ENCODE assay signal across 10 cellular contexts in the genomic region with DNA sequence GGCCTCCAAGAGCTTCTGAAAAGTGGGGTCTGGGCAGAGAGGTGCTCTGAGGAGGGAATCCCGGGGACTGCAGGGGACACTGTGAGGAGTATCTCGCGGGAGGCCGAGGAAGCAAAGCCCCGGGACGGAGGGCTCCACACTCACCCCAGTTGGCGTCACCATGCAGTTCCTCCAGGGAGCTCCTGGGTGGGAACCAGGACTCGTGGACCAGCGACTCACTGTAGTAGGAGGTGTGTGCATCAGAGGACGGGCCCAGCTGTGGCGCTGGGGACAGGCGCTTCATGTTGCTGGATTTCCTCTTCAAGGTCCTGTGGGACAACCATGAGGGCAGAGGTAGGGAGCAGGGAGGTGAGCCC. TPM values are rescaled to one million over a fixed set of nuclear protein-coding genes. Genes with fewer than 3 reads are reported as not detected.
DNase-seq lines count a peak whose midpoint lies in the region; ATAC-seq and TF ChIP-seq lines count a peak whose summit lies in the region.
"Had no signal": no experiment of that assay in that cellular context is flagged by ENCODE, and none has a peak within 500 bp of the region (broad histone marks: within the 10 kb centered on the region; RNA-seq: fewer than 3 reads in every experiment).

No MANE protein-coding gene starts in this region.

- H3K9me3 ChIP-seq in T-helper 17 cell (ENCODE audit: control insufficient read depth, low read length, poor library complexity, severe bottlenecking) (no peaks in the 10 kb centered on the region), esophagus (ENCODE audit: control insufficient read depth in 2 of 2, insufficient read depth in 1 of 2, low read depth in 1 of 2, low read length in 1 of 2) (no peaks in the 10 kb centered on the region), spleen (no peaks in the 10 kb centered on the region), H9 (ENCODE audit: control insufficient read depth, low read depth, low read length) (no peaks in the 10 kb centered on the region)

- H3K36me3 Mint-ChIP-seq in T-helper 2 cell treated with Interferon-gamma antibody and Interleukin-4, amounts not matched to agents 5 μg/mL and 100 μg/mL, for 36 hours (ENCODE audit: low read depth): peaks cover 75% of the 10 kb centered on the region
- peaks cover 11% of the 10 kb centered on the region for H3K36me3 Mint-ChIP-seq in T-helper 17 cell (ENCODE audit: low read depth)
- H3K36me3 Mint-ChIP-seq in H9 (ENCODE audit: insufficient read depth in 1 of 3, low read depth in 3 of 3): peaks cover 0 to 23% (median 5%) of the 10 kb centered on the region in 3 experiments; a peak in 4 of 7 replicates

- H2BK120ac ChIP-seq in H9 (ENCODE audit: low read depth, low read length, poor library complexity, severe bottlenecking): no peak overlapping the region

- H3K27me3 ChIP-seq in esophagus (ENCODE audit: control insufficient read depth in 1 of 2, insufficient read depth in 2 of 2, low read length in 2 of 2): no peaks in the 10 kb centered on the region
- H3K27me3 ChIP-seq in spleen (replicated peaks in 1 of 7): no peaks in the 10 kb centered on the region
- H3K27me3 ChIP-seq in H9 (ENCODE audit: insufficient read depth, low read length): no peaks in the 10 kb centered on the region; the same call in 1 of the 2 replicates

- H2AK5ac ChIP-seq in H9 (ENCODE audit: insufficient read length, low read length): no peak overlapping the region

- DNase-seq in T-helper 2 cell treated with Interferon-gamma antibody and Interleukin-4, amounts not matched to agents 5 μg/mL and 100 μg/mL, for 36 hours (ENCODE audit: low spot score): no peak
- DNase-seq in T-helper 2 cell: no peak
- no peak for DNase-seq in T-helper 17 cell
- DNase-seq in spleen: peak; percentile 81
- no peak for DNase-seq in SIG-M5 treated with dmso at 0.1 percent for 504 hours (lab: John Stamatoyannopoulos, UW; ENCODE audit: unreplicated experiment)
- DNase-seq in H9: no peak
- DNase-seq: 8988T, NCI-H510A treated with DMSO at 0.1 percent for 48 hours had no signal

- no peak overlapping the region for H3T11ph ChIP-seq in H9 (ENCODE audit: low read length)

- H3K4me1 Mint-ChIP-seq in T-helper 2 cell treated with Interferon-gamma antibody and Interleukin-4, amounts not matched to agents 5 μg/mL and 100 μg/mL, for 36 hours (ENCODE audit: low read depth): peaks cover 31% of the 10 kb centered on the region
- H3K4me1 Mint-ChIP-seq in T-helper 17 cell: peaks cover 42% of the 10 kb centered on the region
- H3K4me1 Mint-ChIP-seq in H9: peaks cover 15 to 16% of the 10 kb centered on the region in 2 experiments

- no peaks in the 10 kb centered on the region for H3K79me1 ChIP-seq in H9 (ENCODE audit: insufficient read depth, low read depth, low read length, poor library complexity, severe bottlenecking)

- H3K27ac ChIP-seq in esophagus (ENCODE audit: low read depth in 2 of 2, low read length in 1 of 2): peak overlapping the region; percentile 6 to 59
- peak overlapping the region; percentile 80 to 100 (median 97) for H3K27ac ChIP-seq in spleen
- no peak overlapping the region for H3K27ac ChIP-seq in H9 (ENCODE audit: insufficient read length, low read depth, low read length)

- peak overlapping the region; percentile 96 for H3K27ac Mint-ChIP-seq in T-helper 2 cell treated with Interferon-gamma antibody and Interleukin-4, amounts not matched to agents 5 μg/mL and 100 μg/mL, for 36 hours
- H3K27ac Mint-ChIP-seq in T-helper 17 cell: peak overlapping the region; percentile 98
- no peak overlapping the region for H3K27ac Mint-ChIP-seq in H9

- no peak overlapping the region for H2BK5ac ChIP-seq in H9 (ENCODE audit: insufficient read length, low read length)

- peaks cover 9% of the 10 kb centered on the region for H3K23me2 ChIP-seq in H9 (ENCODE audit: insufficient read length, low read depth, low read length, poor library complexity, severe bottlenecking)

- H3K9ac ChIP-seq in H9 (ENCODE audit: extremely low read depth, insufficient read length, low read length): no peak overlapping the region

- H4K91ac ChIP-seq in H9 (ENCODE audit: insufficient read length, low read depth, low read length): no peak overlapping the region

- no peak overlapping the region for H3K14ac ChIP-seq in H9 (ENCODE audit: insufficient read depth, low read length)

- no peak overlapping the region for H2AFZ ChIP-seq in H9 (ENCODE audit: low read length)

- no peak overlapping the region for H4K5ac ChIP-seq in H9 (ENCODE audit: insufficient read length, low read depth, low read length)

- H2BK20ac ChIP-seq in H9 (ENCODE audit: low read depth, low read length, poor library complexity, severe bottlenecking): no peak overlapping the region

- H3K4me3 Mint-ChIP-seq in T-helper 2 cell treated with Interferon-gamma antibody and Interleukin-4, amounts not matched to agents 5 μg/mL and 100 μg/mL, for 36 hours: peak overlapping the region; percentile 96
- peak overlapping the region; percentile 100 for H3K4me3 Mint-ChIP-seq in T-helper 17 cell
- no peak overlapping the region for H3K4me3 Mint-ChIP-seq in H9

- H2BK12ac ChIP-seq in H9 (ENCODE audit: insufficient read length, low read depth, low read length): no peak overlapping the region

- no peak overlapping the region for H3K18ac ChIP-seq in H9 (ENCODE audit: insufficient read length, low read depth, low read length)

- H3K23ac ChIP-seq in H9 (ENCODE audit: insufficient read length, low read depth, low read length): no peak overlapping the region

- no peaks in the 10 kb centered on the region for H4K20me1 ChIP-seq in H9 (ENCODE audit: control insufficient read depth, insufficient read depth, insufficient read length)

- no peak overlapping the region for H2BK15ac ChIP-seq in H9 (ENCODE audit: low read depth, low read length)

- H3K4me1 ChIP-seq in esophagus (ENCODE audit: control insufficient read depth in 2 of 2, insufficient read depth in 2 of 2, low read length in 1 of 2): peaks cover 0 to 30% of the 10 kb centered on the region in 2 donors
- H3K4me1 ChIP-seq in spleen: peaks cover 33 to 78% (median 53%) of the 10 kb centered on the region in 6 donors
- H3K4me1 ChIP-seq in H9 (ENCODE audit: insufficient read depth, low read length): peaks cover 5% of the 10 kb centered on the region; the same call in 1 of the 2 replicates

- no peaks in the 10 kb centered on the region for H3K9me3 Mint-ChIP-seq in T-helper 2 cell treated with Interferon-gamma antibody and Interleukin-4, amounts not matched to agents 5 μg/mL and 100 μg/mL, for 36 hours
- H3K9me3 Mint-ChIP-seq in H9: no peaks in the 10 kb centered on the region

- H3K4me3 ChIP-seq in esophagus (ENCODE audit: low read depth in 1 of 2, low read length in 2 of 2) (no peak overlapping the region), spleen (peak overlapping the region in 6 of 8 donors; percentile 24 to 97 (median 30))

- ATAC-seq in T-helper 17 cell: no peak
- no peak for ATAC-seq in GM18867 (IDR thresholded peaks at IDR 0.05; ENCODE audit: unreplicated experiment)

- H3K36me3 ChIP-seq in esophagus (ENCODE audit: control insufficient read depth in 2 of 2, insufficient read depth in 2 of 2, low read length in 1 of 2): peaks cover 22 to 47% of the 10 kb centered on the region in 2 donors
- peaks cover 8 to 77% (median 65%) of the 10 kb centered on the region in 6 donors for H3K36me3 ChIP-seq in spleen

- H3K56ac ChIP-seq in H9 (ENCODE audit: insufficient read length, low read depth, low read length): no peak overlapping the region

- no peaks in the 10 kb centered on the region for H3K27me3 Mint-ChIP-seq in T-helper 2 cell treated with Interferon-gamma antibody and Interleukin-4, amounts not matched to agents 5 μg/mL and 100 μg/mL, for 36 hours (ENCODE audit: low read depth)
- H3K27me3 Mint-ChIP-seq in T-helper 17 cell: no peaks in the 10 kb centered on the region
- H3K27me3 Mint-ChIP-seq in H9 (ENCODE audit: low read depth): peaks cover 2% of the 10 kb centered on the region; the same call in 1 of the 2 replicates

- 71 to 75% methylated on average over 12 of the region's 12 CpGs for WGBS in esophagus, 2 donors
- WGBS in spleen, 5 donors: 51 to 70% (median 59%) methylated on average over 3 to 12 of the region's 12 CpGs
- no CpG with 5 or more reads among the region's 12 CpGs for WGBS in H9 (ENCODE audit: extremely low coverage, insufficient read length, low lambda C conversion rate)

- no peak for TF ChIP-seq CTCF in spleen (IDR thresholded peaks at IDR 0.05 in 8 of 11, conservative IDR thresholded peaks at IDR 0.05 in 3 of 11)
- TF ChIP-seq CTCF in H9 (conservative IDR thresholded peaks at IDR 0.05): no peak

- intact Hi-C loops in spleen (cut with DNase I; ENCODE audit: low total_unique reads): no loop called here

- H4K8ac ChIP-seq in H9 (replicated peaks; ENCODE audit: insufficient read length, low read depth, low read length): no peak overlapping the region

- no peak overlapping the region for H3K4ac ChIP-seq in H9 (ENCODE audit: low read depth, low read length)

- TF ChIP-seq POLR2A in spleen (IDR thresholded peaks at IDR 0.05): no peak

- no peaks in the 10 kb centered on the region for H3K79me2 ChIP-seq in H9 (ENCODE audit: insufficient read depth, low read length)

- no peak overlapping the region for H3K4me2 ChIP-seq in H9 (ENCODE audit: insufficient read depth, insufficient read length, low read length)

RNA-seq across cellular contexts. Expression of gene SUN2, which starts 4.8 kb away (rescaled TPM):
- total RNA-seq in T-helper 17 cell: 100 to 1,000 TPM; 426 to 485 TPM
- 10 to 100 TPM; 61.7 to 70.1 TPM for polyA plus RNA-seq in esophagus
- total RNA-seq in spleen: 100 to 1,000 TPM; 204 to 455 (median 220) TPM
- polyA plus RNA-seq in spleen: 10 to 100 TPM; 35.4 to 86.5 (median 38.9) TPM
- 12.0 and 12.1 TPM in 2 replicates for total RNA-seq in H9 (2021)

RNA-seq across cellular contexts. Expression of gene DNAL4, which starts 42.9 kb away (rescaled TPM):
- total RNA-seq in T-helper 17 cell: 1 to 10 TPM; 5.1 to 7.2 TPM
- 10 to 100 TPM in 1 of 2 donors, 1 to 10 TPM in 1; 8.5 to 12.7 TPM for polyA plus RNA-seq in esophagus
- total RNA-seq in spleen: 10 to 100 TPM; 10.4 to 17.6 (median 13.9) TPM
- polyA plus RNA-seq in spleen: 10 to 100 TPM in 2 of 3 donors, 1 to 10 TPM in 1; 8.6 to 16.2 (median 10.6) TPM
- total RNA-seq in H9 (2021): 8.3 and 8.9 TPM in 2 replicates

RNA-seq across cellular contexts. Expression of gene GTPBP1, which starts 45.3 kb away (rescaled TPM):
- total RNA-seq in T-helper 17 cell: 100 to 1,000 TPM; 220 to 235 TPM
- 10 to 100 TPM; 12.5 to 19.4 TPM for polyA plus RNA-seq in esophagus
- total RNA-seq in spleen: 100 to 1,000 TPM in 2 of 7 donors, 10 to 100 TPM in 5; 76.3 to 134 (median 98.8) TPM
- polyA plus RNA-seq in spleen: 10 to 100 TPM in 1 of 3 donors, 1 to 10 TPM in 2; 9.7 to 31.9 (median 9.9) TPM
- total RNA-seq in H9 (2021): 108 TPM in 2 replicates

RNA-seq across cellular contexts. Expression of gene JOSD1, which starts 50.3 kb away (rescaled TPM):
- 100 to 1,000 TPM; 132 to 157 TPM for total RNA-seq in T-helper 17 cell
- polyA plus RNA-seq in esophagus: 10 to 100 TPM in 1 of 2 donors, 1 to 10 TPM in 1; 9.2 to 16.5 TPM
- 10 to 100 TPM; 28.5 to 54.2 (median 36.4) TPM for total RNA-seq in spleen
- polyA plus RNA-seq in spleen: 10 to 100 TPM; 10.1 to 16.3 (median 13.8) TPM
- total RNA-seq in H9 (2021): 18.3 and 19.2 TPM in 2 replicates

Comparison
In these comparisons a context has a peak if more than half of its experiments do, and no peak if none do; other contexts are left out.
1. H3K27ac Mint-ChIP-seq: peak in T-helper 2 cell treated with Interferon-gamma antibody and Interleukin-4, amounts not matched to agents 5 μg/mL and 100 μg/mL, for 36 hours (single experiment) and T-helper 17 cell (single experiment); none in H9 (0 of 3).
2. H3K4me3 Mint-ChIP-seq: peak in T-helper 2 cell treated with Interferon-gamma antibody and Interleukin-4, amounts not matched to agents 5 μg/mL and 100 μg/mL, for 36 hours (single experiment) and T-helper 17 cell (single experiment); none in H9 (0 of 2).
3. H3K4me3 ChIP-seq: peak in spleen (6 of 8); none in esophagus (0 of 2).
4. RNA of gene SUN2, which starts 4.8 kb away (total RNA-seq): 426 to 485 TPM in T-helper 17 cell and 204 to 455 TPM in spleen; 12.0 to 12.1 TPM in H9; every median in the first group is over 10 times any median in the second.